10 cellular contexts compared by ENCODE assay signal in the genomic region with DNA sequence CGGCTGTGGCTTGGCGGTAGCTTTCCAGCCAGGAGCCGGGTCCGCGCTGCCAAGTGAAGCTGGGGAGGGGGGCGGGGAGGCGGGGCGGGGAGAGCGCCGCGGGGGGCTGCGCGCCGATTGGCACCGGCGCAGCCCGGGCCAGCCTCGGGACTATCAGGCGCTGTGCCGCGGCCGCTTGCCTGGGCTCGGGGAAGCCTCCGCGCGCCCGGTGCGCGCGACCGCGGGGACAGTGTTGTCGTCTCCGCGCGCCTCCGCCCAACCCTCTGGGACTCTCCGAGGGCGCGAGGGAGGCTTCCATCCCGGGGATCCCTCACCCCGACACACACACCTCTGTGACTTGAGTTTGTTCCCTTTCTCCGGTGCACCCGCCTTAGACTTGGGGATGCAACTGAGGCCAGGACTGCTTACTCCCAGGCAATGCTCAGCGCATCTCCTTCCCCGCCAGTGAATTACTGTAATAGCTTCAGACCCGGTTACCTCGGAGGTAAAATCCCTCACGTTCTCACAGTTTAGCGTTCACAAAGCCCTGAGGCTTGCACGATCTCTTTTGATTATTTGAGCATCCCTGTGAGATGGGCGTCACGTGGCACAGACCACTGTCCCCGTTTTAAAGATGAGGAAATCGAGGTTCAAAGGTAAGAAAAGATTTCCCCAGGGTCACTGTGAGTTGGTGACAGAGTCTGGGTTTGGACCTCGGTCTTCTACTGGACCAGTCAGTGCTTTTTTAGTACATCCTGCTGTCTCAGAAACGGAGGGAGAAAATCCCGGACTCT. TPM values are rescaled to one million over a fixed set of nuclear protein-coding genes. Genes with fewer than 3 reads are reported as not detected.
DNase-seq lines count a peak whose midpoint lies in the region; ATAC-seq and TF ChIP-seq lines count a peak whose summit lies in the region.
"Had no signal": no experiment of that assay in that cellular context is flagged by ENCODE, and none has a peak within 500 bp of the region (broad histone marks: within the 10 kb centered on the region; RNA-seq: fewer than 3 reads in every experiment).

A gene (minus strand): TSS at position 26 of the 773 bp plus-strand sequence. CDS start 92 bp downstream, outside the sequence.

- peaks cover 93% of the 10 kb centered on the region for H3K27me3 ChIP-seq in hepatocyte

- ATAC-seq in SK-N-SH treated with all-trans-retinoic acid at 6 μM for 48 hours: peak; percentile 49
- peak; percentile 23 to 29 for ATAC-seq in stimulated activated naive B cell treated with anti-CD40 and anti-IgM and Interleukin-4, amounts not matched to agents 10 μg/mL and 1 μg/mL and 100 μg/mL, for 72 hours (replicated peaks)
- no peak for ATAC-seq in HG02610 (IDR thresholded peaks at IDR 0.05; ENCODE audit: unreplicated experiment)
- ATAC-seq in HG02852 (IDR thresholded peaks at IDR 0.05; ENCODE audit: unreplicated experiment): no peak

- no peaks in the 10 kb centered on the region for H3K9me3 Mint-ChIP-seq in stimulated activated naive B cell treated with anti-CD40 and anti-IgM and Interleukin-4, amounts not matched to agents 10 μg/mL and 1 μg/mL and 100 μg/mL, for 72 hours

- no peak for TF ChIP-seq CTCF in hepatocyte (IDR thresholded peaks at IDR 0.05; ENCODE audit: poor library complexity)

- no peaks in the 10 kb centered on the region for H3K9me3 ChIP-seq in hepatocyte (ENCODE audit: low read depth)

- WGBS in hepatocyte (ENCODE audit: low lambda C conversion rate, missing lambda C conversion rate): 6% methylated on average over 24 of the region's 58 CpGs

- H3K4me2 ChIP-seq in hepatocyte: peak within 1 kb of the TSS; percentile 94

- H3K79me2 ChIP-seq in hepatocyte: no peaks in the 10 kb centered on the region

- H3K4me3 ChIP-seq in hepatocyte: peak within 1 kb of the TSS; percentile 34

- peaks cover 14% of the 10 kb centered on the region for H3K4me1 ChIP-seq in hepatocyte (ENCODE audit: insufficient read depth)

- H3K4me3 Mint-ChIP-seq in stimulated activated naive B cell treated with anti-CD40 and anti-IgM and Interleukin-4, amounts not matched to agents 10 μg/mL and 1 μg/mL and 100 μg/mL, for 72 hours: peak within 1 kb of the TSS; percentile 75 to 78

- H4K20me1 ChIP-seq in hepatocyte (ENCODE audit: insufficient read depth, poor library complexity, severe bottlenecking): no peaks in the 10 kb centered on the region

- H3K9me2 ChIP-seq in hepatocyte (replicated peaks; ENCODE audit: insufficient read depth): no peaks in the 10 kb centered on the region

- no peaks in the 10 kb centered on the region for H3K36me3 ChIP-seq in hepatocyte (replicated peaks; ENCODE audit: insufficient read depth, low read depth)

- peak within 1 kb of the TSS; percentile 42 for H3K27ac Mint-ChIP-seq in stimulated activated naive B cell treated with anti-CD40 and anti-IgM and Interleukin-4, amounts not matched to agents 10 μg/mL and 1 μg/mL and 100 μg/mL, for 72 hours

- H3K27me3 Mint-ChIP-seq in stimulated activated naive B cell treated with anti-CD40 and anti-IgM and Interleukin-4, amounts not matched to agents 10 μg/mL and 1 μg/mL and 100 μg/mL, for 72 hours: peaks cover 83 to 92% of the 10 kb centered on the region in 2 donors

- DNase-seq in activated CD4-positive, alpha-beta T cell treated with anti-CD3 and anti-CD28 coated beads for 48 hours: peak; percentile 27
- no peak for DNase-seq in activated CD4-positive, alpha-beta T cell treated with anti-CD3 and anti-CD28 coated beads for 4 hours
- DNase-seq in hepatocyte (ENCODE audit: low spot score): peak; percentile 46
- no peak for DNase-seq in stimulated activated naive B cell treated with anti-CD40 and anti-IgM and Interleukin-4, amounts not matched to agents 10 μg/mL and 1 μg/mL and 100 μg/mL, for 72 hours
- no peak for DNase-seq in SIG-M5 (lab: John Stamatoyannopoulos, UW)
- DNase-seq: stimulated activated CD4-positive, alpha-beta T cell treated with anti-CD3 and anti-CD28 coated beads, Interleukin-2, amount 100 ng/mL, for 48 hours had no signal

- no peak within 1 kb of the TSS for H3K27ac ChIP-seq in hepatocyte
- H3K27ac ChIP-seq: epithelial cell of prostate had no signal

- H2AFZ ChIP-seq in hepatocyte: peak within 1 kb of the TSS; percentile 45

- peaks cover 20 to 40% of the 10 kb centered on the region in 2 donors for H3K4me1 Mint-ChIP-seq in stimulated activated naive B cell treated with anti-CD40 and anti-IgM and Interleukin-4, amounts not matched to agents 10 μg/mL and 1 μg/mL and 100 μg/mL, for 72 hours

- H3K36me3 Mint-ChIP-seq in stimulated activated naive B cell treated with anti-CD40 and anti-IgM and Interleukin-4, amounts not matched to agents 10 μg/mL and 1 μg/mL and 100 μg/mL, for 72 hours: no peaks in the 10 kb centered on the region

TF ChIP-seq in SK-N-SH treated with all-trans-retinoic acid at 6 μM for 48 hours, 23 proteins besides CTCF, POLR2A, EP300 and RAD21:
- TF ChIP-seq, protein P1, sequence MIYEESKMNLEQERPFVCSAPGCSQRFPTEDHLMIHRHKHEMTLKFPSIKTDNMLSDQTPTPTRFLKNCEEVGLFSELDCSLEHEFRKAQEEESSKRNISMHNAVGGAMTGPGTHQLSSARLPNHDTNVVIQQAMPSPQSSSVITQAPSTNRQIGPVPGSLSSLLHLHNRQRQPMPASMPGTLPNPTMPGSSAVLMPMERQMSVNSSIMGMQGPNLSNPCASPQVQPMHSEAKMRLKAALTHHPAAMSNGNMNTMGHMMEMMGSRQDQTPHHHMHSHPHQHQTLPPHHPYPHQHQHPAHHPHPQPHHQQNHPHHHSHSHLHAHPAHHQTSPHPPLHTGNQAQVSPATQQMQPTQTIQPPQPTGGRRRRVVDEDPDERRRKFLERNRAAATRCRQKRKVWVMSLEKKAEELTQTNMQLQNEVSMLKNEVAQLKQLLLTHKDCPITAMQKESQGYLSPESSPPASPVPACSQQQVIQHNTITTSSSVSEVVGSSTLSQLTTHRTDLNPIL (CRISPR knock-in tag; IDR thresholded peaks at IDR 0.05; ENCODE audit: low read depth): no peak
- TF ChIP-seq, protein P2, sequence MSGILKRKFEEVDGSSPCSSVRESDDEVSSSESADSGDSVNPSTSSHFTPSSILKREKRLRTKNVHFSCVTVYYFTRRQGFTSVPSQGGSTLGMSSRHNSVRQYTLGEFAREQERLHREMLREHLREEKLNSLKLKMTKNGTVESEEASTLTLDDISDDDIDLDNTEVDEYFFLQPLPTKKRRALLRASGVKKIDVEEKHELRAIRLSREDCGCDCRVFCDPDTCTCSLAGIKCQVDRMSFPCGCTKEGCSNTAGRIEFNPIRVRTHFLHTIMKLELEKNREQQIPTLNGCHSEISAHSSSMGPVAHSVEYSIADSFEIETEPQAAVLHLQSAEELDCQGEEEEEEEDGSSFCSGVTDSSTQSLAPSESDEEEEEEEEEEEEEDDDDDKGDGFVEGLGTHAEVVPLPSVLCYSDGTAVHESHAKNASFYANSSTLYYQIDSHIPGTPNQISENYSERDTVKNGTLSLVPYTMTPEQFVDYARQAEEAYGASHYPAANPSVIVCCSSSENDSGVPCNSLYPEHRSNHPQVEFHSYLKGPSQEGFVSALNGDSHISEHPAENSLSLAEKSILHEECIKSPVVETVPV (CRISPR knock-in tag; IDR thresholded peaks at IDR 0.05): no peak
- TF ChIP-seq ZFP3 (CRISPR knock-in tag; IDR thresholded peaks at IDR 0.05): no peak
- TF ChIP-seq CSDC2 (CRISPR knock-in tag; IDR thresholded peaks at IDR 0.05): no peak
- no peak for TF ChIP-seq ARNTL (CRISPR knock-in tag; IDR thresholded peaks at IDR 0.05; ENCODE audit: borderline replicate concordance, low read depth)
- no peak for TF ChIP-seq OSR1 (CRISPR knock-in tag; IDR thresholded peaks at IDR 0.05)
- no peak for TF ChIP-seq SNAI2 (CRISPR knock-in tag; IDR thresholded peaks at IDR 0.05)
- no peak for TF ChIP-seq TOX (CRISPR knock-in tag; IDR thresholded peaks at IDR 0.05; ENCODE audit: borderline replicate concordance)
- TF ChIP-seq, protein P3, sequence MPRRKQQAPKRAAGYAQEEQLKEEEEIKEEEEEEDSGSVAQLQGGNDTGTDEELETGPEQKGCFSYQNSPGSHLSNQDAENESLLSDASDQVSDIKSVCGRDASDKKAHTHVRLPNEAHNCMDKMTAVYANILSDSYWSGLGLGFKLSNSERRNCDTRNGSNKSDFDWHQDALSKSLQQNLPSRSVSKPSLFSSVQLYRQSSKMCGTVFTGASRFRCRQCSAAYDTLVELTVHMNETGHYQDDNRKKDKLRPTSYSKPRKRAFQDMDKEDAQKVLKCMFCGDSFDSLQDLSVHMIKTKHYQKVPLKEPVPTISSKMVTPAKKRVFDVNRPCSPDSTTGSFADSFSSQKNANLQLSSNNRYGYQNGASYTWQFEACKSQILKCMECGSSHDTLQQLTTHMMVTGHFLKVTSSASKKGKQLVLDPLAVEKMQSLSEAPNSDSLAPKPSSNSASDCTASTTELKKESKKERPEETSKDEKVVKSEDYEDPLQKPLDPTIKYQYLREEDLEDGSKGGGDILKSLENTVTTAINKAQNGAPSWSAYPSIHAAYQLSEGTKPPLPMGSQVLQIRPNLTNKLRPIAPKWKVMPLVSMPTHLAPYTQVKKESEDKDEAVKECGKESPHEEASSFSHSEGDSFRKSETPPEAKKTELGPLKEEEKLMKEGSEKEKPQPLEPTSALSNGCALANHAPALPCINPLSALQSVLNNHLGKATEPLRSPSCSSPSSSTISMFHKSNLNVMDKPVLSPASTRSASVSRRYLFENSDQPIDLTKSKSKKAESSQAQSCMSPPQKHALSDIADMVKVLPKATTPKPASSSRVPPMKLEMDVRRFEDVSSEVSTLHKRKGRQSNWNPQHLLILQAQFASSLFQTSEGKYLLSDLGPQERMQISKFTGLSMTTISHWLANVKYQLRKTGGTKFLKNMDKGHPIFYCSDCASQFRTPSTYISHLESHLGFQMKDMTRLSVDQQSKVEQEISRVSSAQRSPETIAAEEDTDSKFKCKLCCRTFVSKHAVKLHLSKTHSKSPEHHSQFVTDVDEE (CRISPR knock-in tag; IDR thresholded peaks at IDR 0.05): no peak
- no peak for TF ChIP-seq GLIS3 (CRISPR knock-in tag; IDR thresholded peaks at IDR 0.05)
- no peak for TF ChIP-seq TCF4 (CRISPR knock-in tag; IDR thresholded peaks at IDR 0.05; ENCODE audit: borderline replicate concordance)
- TF ChIP-seq ZNF70 (CRISPR knock-in tag; IDR thresholded peaks at IDR 0.05): no peak
- no peak for TF ChIP-seq ZNF8 (CRISPR knock-in tag; IDR thresholded peaks at IDR 0.05)
- no peak for TF ChIP-seq PPARA (CRISPR knock-in tag; IDR thresholded peaks at IDR 0.05; ENCODE audit: borderline replicate concordance)
- TF ChIP-seq ZC3H10 (CRISPR knock-in tag; IDR thresholded peaks at IDR 0.05): no peak

RNA-seq across cellular contexts. Expression of the gene that starts here (rescaled TPM):
- 2.0 and 5.2 TPM in 2 replicates for total RNA-seq in hepatocyte
- 0.22 and 0.64 TPM in 2 replicates for polyA plus RNA-seq in hepatocyte

Comparison
In these comparisons a context has a peak if more than half of its experiments do, and no peak if none do; other contexts are left out.
1. DNase-seq: peak in activated CD4-positive, alpha-beta T cell treated with anti-CD3 and anti-CD28 coated beads for 48 hours (single experiment) and hepatocyte (single experiment); none in activated CD4-positive, alpha-beta T cell treated with anti-CD3 and anti-CD28 coated beads for 4 hours (0 of 2), stimulated activated naive B cell treated with anti-CD40 and anti-IgM and Interleukin-4, amounts not matched to agents 10 μg/mL and 1 μg/mL and 100 μg/mL, for 72 hours (single experiment) and SIG-M5 (single experiment).
2. ATAC-seq: peak in SK-N-SH treated with all-trans-retinoic acid at 6 μM for 48 hours (single experiment) and stimulated activated naive B cell treated with anti-CD40 and anti-IgM and Interleukin-4, amounts not matched to agents 10 μg/mL and 1 μg/mL and 100 μg/mL, for 72 hours (2 of 2); none in HG02610 (single experiment) and HG02852 (single experiment).